8 cellular contexts compared by ENCODE assay signal in the genomic region with DNA sequence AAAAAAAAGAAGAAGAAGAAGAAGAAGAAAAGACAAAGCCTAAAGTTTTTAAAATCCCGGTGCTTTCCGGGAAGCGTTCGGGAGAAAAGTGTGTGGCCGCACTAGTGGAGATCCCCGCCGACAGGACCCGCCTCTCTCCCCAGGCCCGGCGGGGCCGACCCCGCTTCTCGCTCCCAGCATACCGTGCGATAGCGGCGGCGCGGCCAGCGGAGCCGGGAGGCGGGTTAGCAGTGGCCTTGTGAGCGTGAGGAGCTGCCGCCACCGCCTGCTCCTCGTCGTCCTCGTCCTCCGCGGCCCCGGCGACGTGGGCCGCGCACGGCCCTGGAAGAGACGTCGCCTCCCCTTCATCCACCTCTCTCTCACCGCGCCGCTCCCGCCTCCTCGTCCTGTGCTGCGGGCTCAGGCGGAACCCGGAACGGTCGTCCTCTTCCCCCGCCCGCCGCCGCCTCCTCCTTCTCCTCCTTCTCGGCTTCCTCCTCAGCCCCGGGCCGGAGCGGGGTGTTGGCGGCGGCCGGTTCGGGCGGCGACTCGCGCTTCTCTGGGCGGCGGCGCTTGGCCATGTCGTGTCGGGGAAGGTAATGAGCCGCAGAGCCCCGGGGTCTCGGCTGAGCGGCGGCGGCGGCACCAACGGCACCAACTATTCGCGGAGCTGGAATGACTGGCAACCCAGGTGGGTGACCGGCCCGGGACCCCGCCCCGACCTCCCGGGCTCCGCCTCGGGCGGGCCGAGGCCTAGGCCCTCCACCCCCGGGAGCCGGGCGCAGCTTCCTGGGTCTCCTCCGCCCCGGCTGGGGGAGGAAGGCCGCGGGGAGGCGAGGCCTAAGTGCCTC.
DNase-seq lines count a peak whose midpoint lies in the region; ATAC-seq and TF ChIP-seq lines count a peak whose summit lies in the region.
"Not testable (repeated sequence)": the region's sequence is repeated elsewhere in the genome, so short reads cannot be mapped to it uniquely, and the experiment has no call there.

No MANE protein-coding gene starts in this region.

- intact Hi-C loops in natural killer cell (cut with micrococcal nuclease), result not testable (repeated sequence)

- not testable (repeated sequence) for H3K36me3 Mint-ChIP-seq in GM23338 (ENCODE audit: low read depth); natural killer cell; stimulated activated effector memory CD8-positive, alpha-beta T cell treated with anti-CD3 and anti-CD28 coated beads, Interleukin-12 subunit alpha, Interleukin-12 subunit beta, amount 100 ng/mL, for 72 hours

- peak overlapping the region; percentile 81 for H3K4me3 ChIP-seq in GM23338

- H3K4me2 ChIP-seq in GM23338, result peak overlapping the region; percentile 76

- H3K4me3 Mint-ChIP-seq in GM23338 (peak overlapping the region; percentile 94), natural killer cell (peak overlapping the region; percentile 96)
- peak overlapping the region; percentile 91 for H3K4me3 Mint-ChIP-seq in stimulated activated effector memory CD8-positive, alpha-beta T cell treated with anti-CD3 and anti-CD28 coated beads, Interleukin-12 subunit alpha, Interleukin-12 subunit beta, amount 100 ng/mL, for 72 hours

- not testable (repeated sequence) for H4K20me1 ChIP-seq in GM23338 (replicated peaks; ENCODE audit: insufficient read depth)

- H3K36me3 ChIP-seq in GM23338 (ENCODE audit: insufficient read depth), result not testable (repeated sequence)

- not testable (repeated sequence) for H3K4me1 Mint-ChIP-seq in GM23338; natural killer cell; stimulated activated effector memory CD8-positive, alpha-beta T cell treated with anti-CD3 and anti-CD28 coated beads, Interleukin-12 subunit alpha, Interleukin-12 subunit beta, amount 100 ng/mL, for 72 hours

- ATAC-seq in GM23338, result peak; percentile 94
- peak; percentile 78 to 85 (median 83) for ATAC-seq in natural killer cell
- ATAC-seq in stimulated activated effector memory CD8-positive, alpha-beta T cell treated with anti-CD3 and anti-CD28 coated beads, Interleukin-12 subunit alpha, Interleukin-12 subunit beta, amount 100 ng/mL, for 72 hours, result peak; percentile 89

- H3K9me3 Mint-ChIP-seq in GM23338; natural killer cell; stimulated activated effector memory CD8-positive, alpha-beta T cell treated with anti-CD3 and anti-CD28 coated beads, Interleukin-12 subunit alpha, Interleukin-12 subunit beta, amount 100 ng/mL, for 72 hours: not testable (repeated sequence)

- not testable (repeated sequence) for H3K9me2 ChIP-seq in GM23338 (ENCODE audit: insufficient read depth)

- H3K27ac Mint-ChIP-seq in GM23338 (peak overlapping the region; percentile 95), natural killer cell (peak overlapping the region; percentile 93)
- H3K27ac Mint-ChIP-seq in stimulated activated effector memory CD8-positive, alpha-beta T cell treated with anti-CD3 and anti-CD28 coated beads, Interleukin-12 subunit alpha, Interleukin-12 subunit beta, amount 100 ng/mL, for 72 hours, result peak overlapping the region; percentile 91

- H3K27ac ChIP-seq in GM23338 (ENCODE audit: low read depth), result peak overlapping the region; percentile 85

- not testable (repeated sequence) for TF ChIP-seq CTCF in GM23338 (conservative IDR thresholded peaks at IDR 0.05; ENCODE audit: low read depth in 2 of 2); natural killer cell (IDR thresholded peaks at IDR 0.05)

- H3K4me1 ChIP-seq in GM23338 (ENCODE audit: insufficient read depth), result not testable (repeated sequence)

- H2AFZ ChIP-seq in GM23338, result peak overlapping the region; percentile 80; the same call in 1 of the 2 replicates

- peak; percentile 74 for DNase-seq in Daoy (ENCODE audit: low read depth)
- DNase-seq in GM23338 (ENCODE audit: low spot score), result peak; percentile 80
- DNase-seq in Kasumi-1 (lab: John Stamatoyannopoulos, UW), result peak; percentile 19 to 30
- peak; percentile 59 for DNase-seq in SIG-M5 treated with dmso at 0.1 percent for 504 hours (lab: John Stamatoyannopoulos, UW; ENCODE audit: unreplicated experiment)
- DNase-seq in activated gamma-delta T cell treated with Interleukin-2 at 50 U/mL for 16 hours, result peak; percentile 62
- DNase-seq in fibroblast of the conjunctiva (ENCODE audit: low read depth), result peak; percentile 17
- DNase-seq in natural killer cell, result peak; percentile 65
- peak; percentile 49 to 85 for DNase-seq in stimulated activated effector memory CD8-positive, alpha-beta T cell treated with anti-CD3 and anti-CD28 coated beads, Interleukin-12 subunit alpha, Interleukin-12 subunit beta, amount 100 ng/mL, for 72 hours (ENCODE audit: low spot score in 2 of 2)

- H3K27me3 Mint-ChIP-seq in GM23338 (ENCODE audit: insufficient read depth, low read depth, poor library complexity); natural killer cell (ENCODE audit: low read depth in 2 of 2): not testable (repeated sequence)

- H3F3A ChIP-seq in GM23338 (replicated peaks; ENCODE audit: low read depth), result not testable (repeated sequence)

- H3K27me3 ChIP-seq in GM23338 (ENCODE audit: insufficient read depth), result not testable (repeated sequence)

- H3K79me2 ChIP-seq in GM23338 (replicated peaks; ENCODE audit: insufficient read depth), result peaks cover 10% of the 10 kb centered on the region

TF ChIP-seq in GM23338, 12 proteins besides CTCF, POLR2A, EP300 and RAD21:
- TF ChIP-seq, protein P1, sequence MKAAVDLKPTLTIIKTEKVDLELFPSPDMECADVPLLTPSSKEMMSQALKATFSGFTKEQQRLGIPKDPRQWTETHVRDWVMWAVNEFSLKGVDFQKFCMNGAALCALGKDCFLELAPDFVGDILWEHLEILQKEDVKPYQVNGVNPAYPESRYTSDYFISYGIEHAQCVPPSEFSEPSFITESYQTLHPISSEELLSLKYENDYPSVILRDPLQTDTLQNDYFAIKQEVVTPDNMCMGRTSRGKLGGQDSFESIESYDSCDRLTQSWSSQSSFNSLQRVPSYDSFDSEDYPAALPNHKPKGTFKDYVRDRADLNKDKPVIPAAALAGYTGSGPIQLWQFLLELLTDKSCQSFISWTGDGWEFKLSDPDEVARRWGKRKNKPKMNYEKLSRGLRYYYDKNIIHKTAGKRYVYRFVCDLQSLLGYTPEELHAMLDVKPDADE (IDR thresholded peaks at IDR 0.05), result 0 out of 2 replicates have a peak, but pooled peaks have one; percentile 40
- TF ChIP-seq POLR2AphosphoS5 (IDR thresholded peaks at IDR 0.05; ENCODE audit: low read depth), result peak; percentile 85

Comparison
In these comparisons a context has a peak if more than half of its experiments do, and no peak if none do; other contexts are left out.
1. Peak in every context shown above with its lines: DNase-seq, ATAC-seq, H3K4me3 ChIP-seq and H3K27ac ChIP-seq.
2. DNase-seq: peak in every context shown above with its lines; median percentile 80 in GM23338; 74 in Daoy; 67 in stimulated activated effector memory CD8-positive, alpha-beta T cell treated with anti-CD3 and anti-CD28 coated beads, Interleukin-12 subunit alpha, Interleukin-12 subunit beta, amount 100 ng/mL, for 72 hours; 65 in natural killer cell; 62 in activated gamma-delta T cell treated with Interleukin-2 at 50 U/mL for 16 hours; 59 in SIG-M5 treated with dmso at 0.1 percent for 504 hours; 24 in Kasumi-1; 17 in fibroblast of the conjunctiva.